ENCODE assay signal across 1 cellular context in genomic region chr3:134810052-134810435, GRCh38.
TF ChIP-seq lines count a peak whose summit lies in the region.

No MANE protein-coding gene starts in this region.

TF ChIP-seq in GM23338, 12 proteins besides CTCF, POLR2A, EP300 and RAD21:
- peak; percentile 81 for TF ChIP-seq ZNF462 (CRISPR knock-in tag; IDR thresholded peaks at IDR 0.05)
- TF ChIP-seq NANOG (IDR thresholded peaks at IDR 0.05; ENCODE audit: borderline replicate concordance) = no peak
- TF ChIP-seq EZH2phosphoT487 (IDR thresholded peaks at IDR 0.05; ENCODE audit: unreplicated experiment) = no peak
- TF ChIP-seq ZNF331 (CRISPR knock-in tag; IDR thresholded peaks at IDR 0.05; ENCODE audit: low read depth) = no peak
- peak; percentile 42; the same call in 1 of the 2 replicates for TF ChIP-seq CREB1 (CRISPR knock-in tag; IDR thresholded peaks at IDR 0.05; ENCODE audit: low read depth)
